In genomic region chr11:19237813-19238212, GRCh38 we compare ENCODE assay signal across 28 cellular contexts. TPM values are rescaled to one million over a fixed set of nuclear protein-coding genes. Genes with fewer than 3 reads are reported as not detected.
DNase-seq lines count a peak whose midpoint lies in the region; ATAC-seq, FAIRE-seq and TF ChIP-seq lines count a peak whose summit lies in the region.
"Had no signal": no experiment of that assay in that cellular context is flagged by ENCODE, and none has a peak within 500 bp of the region (broad histone marks: within the 10 kb centered on the region; RNA-seq: fewer than 3 reads in every experiment).

No MANE protein-coding gene starts in this region.

- no peak overlapping the region for H3K4me2 ChIP-seq in K562 (ENCODE audit: insufficient read depth, low read length)
- H3K4me2 ChIP-seq: smooth muscle cell had no signal

- 83% methylated on average over 5 of the region's 5 CpGs for WGBS in K562 (ENCODE audit: insufficient coverage, low coverage, missing lambda C conversion rate)
- 75 to 82% methylated on average over 5 of the region's 5 CpGs for WGBS in tibial nerve, 2 donors

- TF ChIP-seq CTCF in K562 (IDR thresholded peaks at IDR 0.05 in 2 of 3, conservative IDR thresholded peaks at IDR 0.05 in 1 of 3; ENCODE audit: insufficient read depth in 2 of 3, low read depth in 1 of 3, low read length in 3 of 3) (no peak), gastrocnemius medialis (IDR thresholded peaks at IDR 0.05 in 4 of 5, conservative IDR thresholded peaks at IDR 0.05 in 1 of 5) (no peak), tibial nerve (IDR thresholded peaks at IDR 0.05) (no peak)

- H3K4me3 ChIP-seq in K562, result no peak overlapping the region
- H3K4me3 ChIP-seq in gastrocnemius medialis, result peak overlapping the region; percentile 19 to 34 (median 28)
- no peak overlapping the region for H3K4me3 ChIP-seq in tibial nerve
- H3K4me3 ChIP-seq: dorsolateral prefrontal cortex, prostate gland, SJSA1, smooth muscle cell, thoracic aorta had no signal

- TF ChIP-seq POLR2A in K562 (conservative IDR thresholded peaks at IDR 0.05) (no peak), gastrocnemius medialis (IDR thresholded peaks at IDR 0.05) (no peak), tibial nerve (IDR thresholded peaks at IDR 0.05) (no peak)

- POLR2A ChIA-PET in K562 (lab: Yijun Ruan, JAX), result interaction anchor here (1.0 to 1.8 kb wide), 2 partner anchors 13 to 20 kb away, joined by 3 to 7 read pairs; no protein-coding TSS in a partner anchor

- H4K20me1 ChIP-seq in K562 (replicated peaks; ENCODE audit: control insufficient read depth, insufficient read depth, low read length), result no peaks in the 10 kb centered on the region

- no peak for TF ChIP-seq RAD21 in K562 (CRISPR knock-in tag; conservative IDR thresholded peaks at IDR 0.05 in 1 of 2, IDR thresholded peaks at IDR 0.05 in 1 of 2)

- no TSS peak for BruUV-seq in K562 (replicated peaks; lab: Mats Ljungman, UMichigan)

- H3K36me3 ChIP-seq in K562 (ENCODE audit: control insufficient read depth, insufficient read depth, low read length), result peaks cover 61% of the 10 kb centered on the region
- no peaks in the 10 kb centered on the region for H3K36me3 ChIP-seq in gastrocnemius medialis
- no peaks in the 10 kb centered on the region for H3K36me3 ChIP-seq in tibial nerve
- H3K36me3 ChIP-seq: prostate gland, thoracic aorta had no signal

- no peak overlapping the region for H3K9ac ChIP-seq in K562 (ENCODE audit: insufficient read depth in 1 of 2, low read depth in 2 of 2, low read length in 2 of 2)

- DNase-seq in NCI-H748 (lab: John Stamatoyannopoulos, UW; ENCODE audit: unreplicated experiment), result peak; percentile 36
- DNase-seq in NCI-H748 treated with DMSO at 0.1 percent for 48 hours (lab: John Stamatoyannopoulos, UW), result no peak
- peak; percentile 9 for DNase-seq in NCI-H1105 (lab: John Stamatoyannopoulos, UW)
- DNase-seq in K562 (ENCODE audit: extremely low read depth in 1 of 4, low spot score in 3 of 4), result no peak
- DNase-seq in gastrocnemius medialis, result no peak
- no peak for DNase-seq in NCI-H226
- no peak for DNase-seq in tibial nerve (ENCODE audit: low spot score in 2 of 2)
- DNase-seq in AML-193 (lab: John Stamatoyannopoulos, UW), result no peak
- DNase-seq: activated CD4-positive, alpha-beta T cell treated with anti-CD3 and anti-CD28 coated beads for 48 hours; central memory CD4-positive, alpha-beta T cell; DMS79; dorsolateral prefrontal cortex; NCI-H1092; stimulated activated CD4-positive, alpha-beta T cell treated with anti-CD3 and anti-CD28 coated beads, Interleukin-2, amount 100 ng/mL, for 48 hours; stimulated activated naive B cell treated with anti-CD40 and anti-IgM and Interleukin-4, amounts not matched to agents 10 μg/mL and 1 μg/mL and 100 μg/mL, for 72 hours had no signal

- no peaks in the 10 kb centered on the region for H3K27me3 ChIP-seq in K562 (ENCODE audit: control insufficient read depth in 2 of 2, insufficient read depth in 2 of 2, low read length in 2 of 2)
- peaks cover 15 to 17% (median 15%) of the 10 kb centered on the region in 3 donors for H3K27me3 ChIP-seq in gastrocnemius medialis
- peaks cover 2 to 53% of the 10 kb centered on the region in 2 donors for H3K27me3 ChIP-seq in tibial nerve
- H3K27me3 ChIP-seq: SJSA1 had no signal

- H2AFZ ChIP-seq in K562 (ENCODE audit: low read depth, low read length), result no peak overlapping the region

- in situ Hi-C loops in K562 (cut with MboI), result no loop called here
- in situ Hi-C loops in gastrocnemius medialis (cut with MboI; ENCODE audit: low sequenced_read_pairs in 4 of 4), result no loop called here

- H3K4me1 ChIP-seq in K562 (replicated peaks in 1 of 2; ENCODE audit: control insufficient read depth in 2 of 2, insufficient read depth in 2 of 2, low read length in 2 of 2) (peaks cover 8 to 13% of the 10 kb centered on the region in 2 experiments; a peak in 3 of 5 replicates), gastrocnemius medialis (peaks cover 56 to 65% of the 10 kb centered on the region in 2 donors), tibial nerve (peaks cover 0 to 25% (median 15%) of the 10 kb centered on the region in 4 donors)
- H3K4me1 ChIP-seq: prostate gland had no signal

- peaks cover 31% of the 10 kb centered on the region for H3K79me2 ChIP-seq in K562 (ENCODE audit: control insufficient read depth, insufficient read depth, low read length)

- H3K9me1 ChIP-seq in K562 (ENCODE audit: control insufficient read depth, insufficient read depth, low read length), result no peaks in the 10 kb centered on the region

- no peak for TF ChIP-seq EP300 in K562 (IDR thresholded peaks at IDR 0.05; ENCODE audit: low read length)
- TF ChIP-seq EP300 in tibial nerve (IDR thresholded peaks at IDR 0.05), result no peak

- no peak for FAIRE-seq in K562 (lab: Jason Lieb, UNC)
- FAIRE-seq: astrocyte, GM12891, RCC 7860 had no signal

- CTCF ChIA-PET in K562 (lab: Yijun Ruan, JAX; ENCODE audit: low intra/inter-chr PET ratio), result no interaction called here

- no peak overlapping the region for H3K27ac ChIP-seq in K562 (ENCODE audit: extremely low read depth, low read depth, low read length)
- H3K27ac ChIP-seq in gastrocnemius medialis, result peak overlapping the region; percentile 71 to 88 (median 74)
- H3K27ac ChIP-seq in tibial nerve, result no peak overlapping the region
- H3K27ac ChIP-seq: dorsolateral prefrontal cortex, neutrophil, prostate gland, SJSA1, thoracic aorta had no signal

- ATAC-seq in K562 (no peak), gastrocnemius medialis (no peak)
- ATAC-seq: activated naive CD4-positive, alpha-beta T cell treated with anti-CD3 and anti-CD28 coated beads, Interleukin-2, amount 50 U/mL, for 72 hours; heart left ventricle; stimulated activated naive B cell treated with anti-CD40 and anti-IgM and Interleukin-4, amounts not matched to agents 10 μg/mL and 1 μg/mL and 100 μg/mL, for 72 hours had no signal

- H3K9me3 ChIP-seq in K562 (replicated peaks; ENCODE audit: control insufficient read depth, insufficient read depth, low read depth, low read length), result no peaks in the 10 kb centered on the region
- H3K9me3 ChIP-seq in gastrocnemius medialis, result no peaks in the 10 kb centered on the region
- H3K9me3 ChIP-seq in tibial nerve, result no peaks in the 10 kb centered on the region
- H3K9me3 ChIP-seq: heart left ventricle, neutrophil, prostate gland, SJSA1, thoracic aorta had no signal

- intact Hi-C loops in K562 (cut with micrococcal nuclease), result no loop called here
- intact Hi-C loops in gastrocnemius medialis (cut with DNase I; ENCODE audit: low total_unique reads), result no loop called here

RNA-seq across cellular contexts. Expression of gene E2F8, which starts 2.9 kb away (rescaled TPM):
- total RNA-seq in K562 (2011; cell fraction: chromatin; rRNA removed; ENCODE audit: low replicate concordance), result 34.6 and 59.6 TPM in 2 replicates
- total RNA-seq in K562 (2011; cell fraction: nucleolus; rRNA removed), result 16.7 and 20.3 TPM in 2 replicates
- total RNA-seq in K562 (2011; cell fraction: nucleoplasm; rRNA removed), result 18.7 and 23.2 TPM in 2 replicates
- total RNA-seq in K562 (2014; rRNA removed) (6.9 and 9.3 TPM in 2 replicates), K562 (2014; rRNA removed; fragmentation: Illumina TruSeq; extraction: Trizol) (11.9 and 13.8 TPM in 2 replicates), K562 (2015; rRNA removed; fragmentation: Illumina TruSeq; extraction: Trizol) (14.0 and 15.1 TPM in 2 replicates), K562 (2021) (16.1 and 17.6 TPM in 2 replicates), gastrocnemius medialis (under 1 TPM in 3 of 4 donors, not detected in 1; 0.39 to 0.80 (median 0.78) TPM), tibial nerve (not detected)
- polyA plus RNA-seq in K562 (2011; rRNA removed) (12.1 and 14.5 TPM in 2 replicates), K562 (2014; fragmentation: Illumina TruSeq; extraction: Trizol) (23.0 and 23.6 TPM in 2 replicates), K562 (2014; fragmentation: Nextera tagmentation; extraction: Ambion mirVana) (10 to 100 TPM in 1 of 2 experiments, 1 to 10 TPM in 1; 7.2 to 11.1 TPM), K562 (2014; rRNA removed) (11.1 and 13.1 TPM in 2 replicates)
- 9.8 and 10.3 TPM in 2 replicates for polyA plus RNA-seq in K562 (2011; cell fraction: cytosol; rRNA removed)
- polyA plus RNA-seq in K562 (2011; cell fraction: nucleus; rRNA removed), result 41.0 and 43.5 TPM in 2 replicates
- 9.1 and 9.3 TPM in 2 replicates for polyA plus RNA-seq in K562 (2012)
- polyA minus RNA-seq in K562 (2011; rRNA and poly(A)+ RNA removed), result 15.2 and 18.6 TPM in 2 replicates
- polyA minus RNA-seq in K562 (2011; cell fraction: cytosol; rRNA and poly(A)+ RNA removed), result 5.3 and 8.3 TPM in 2 replicates
- 42.8 and 53.8 TPM in 2 replicates for polyA minus RNA-seq in K562 (2011; cell fraction: nucleus; rRNA and poly(A)+ RNA removed)
- total RNA-seq: thoracic aorta had no signal

RNA-seq across cellular contexts. Expression of gene CSRP3, which starts 36.0 kb away (rescaled TPM):
- not detected in 2 replicates for total RNA-seq in K562 (2011; cell fraction: chromatin; rRNA removed; ENCODE audit: low replicate concordance)
- total RNA-seq in K562 (2011; cell fraction: nucleolus; rRNA removed), result not detected in 2 replicates
- not detected in 2 replicates for total RNA-seq in K562 (2011; cell fraction: nucleoplasm; rRNA removed)
- total RNA-seq in K562 (2014; rRNA removed) (not detected in 2 replicates), K562 (2014; rRNA removed; fragmentation: Illumina TruSeq; extraction: Trizol) (not detected in 2 replicates), K562 (2015; rRNA removed; fragmentation: Illumina TruSeq; extraction: Trizol) (0.14 TPM in 1 of 2 replicates, not detected in the other), K562 (2021) (not detected in 2 replicates), gastrocnemius medialis (100 to 1,000 TPM in 2 of 4 donors, 10 to 100 TPM in 1, 1 to 10 TPM in 1; 2.2 to 300 (median 89.5) TPM), tibial nerve (not detected)
- polyA plus RNA-seq in K562 (2011; rRNA removed) (not detected in 2 replicates), K562 (2014; fragmentation: Illumina TruSeq; extraction: Trizol) (not detected in 2 replicates), K562 (2014; fragmentation: Nextera tagmentation; extraction: Ambion mirVana) (not detected), K562 (2014; rRNA removed) (not detected in 2 replicates)
- polyA plus RNA-seq in K562 (2011; cell fraction: cytosol; rRNA removed), result not detected in 2 replicates
- not detected in 2 replicates for polyA plus RNA-seq in K562 (2011; cell fraction: nucleus; rRNA removed)
- 0.28 TPM in 1 of 2 replicates, not detected in the other for polyA plus RNA-seq in K562 (2012)
- not detected in 2 replicates for polyA minus RNA-seq in K562 (2011; rRNA and poly(A)+ RNA removed)
- not detected in 2 replicates for polyA minus RNA-seq in K562 (2011; cell fraction: cytosol; rRNA and poly(A)+ RNA removed)
- polyA minus RNA-seq in K562 (2011; cell fraction: nucleus; rRNA and poly(A)+ RNA removed), result not detected in 2 replicates
- total RNA-seq: A172; activated naive CD4-positive, alpha-beta T cell treated with anti-CD3 and anti-CD28 coated beads, Interleukin-2, amount 50 U/mL, for 72 hours; activated T-helper 1 cell treated with anti-CD3 and anti-CD28 coated beads, Interleukin-12 subunit alpha, Interleukin-12 subunit beta, Interleukin-2, Interleukin-4 antibody, amounts not matched to agents 30 ng/mL and 10 ng/mL and 1 ng/mL, durations not matched to agents 14 hours and 24 hours and 36 hours; dorsolateral prefrontal cortex; lower leg skin; SJSA1; smooth muscle cell; thoracic aorta had no signal
- polyA plus RNA-seq: smooth muscle cell had no signal

Comparison
In these comparisons a context has a peak if more than half of its experiments do, and no peak if none do; other contexts are left out.
1. DNase-seq: peak in NCI-H748 (single experiment) and NCI-H1105 (single experiment); none in NCI-H748 treated with DMSO at 0.1 percent for 48 hours (single experiment), K562 (0 of 4), gastrocnemius medialis (0 of 2), NCI-H226 (single experiment), tibial nerve (0 of 2) and AML-193 (0 of 2).
2. H3K27ac ChIP-seq: peak in gastrocnemius medialis (4 of 4); none in K562 (single experiment) and tibial nerve (0 of 4).
3. H3K4me3 ChIP-seq: peak in gastrocnemius medialis (4 of 4); none in K562 (single experiment) and tibial nerve (0 of 4).
4. RNA of gene E2F8, which starts 2.9 kb away (total RNA-seq): 6.9 to 59.6 TPM in K562; 0.39 to 0.80 TPM in gastrocnemius medialis and not detected in tibial nerve; every median in the first group is over 4 times any median in the second.